ENCODE assay signal across 1 cellular context in genomic region chr12:53389702-53390101, GRCh38.
TF ChIP-seq lines count a peak whose summit lies in the region.

No MANE protein-coding gene starts in this region.

TF ChIP-seq in WTC11, 78 proteins besides CTCF, POLR2A, EP300 and RAD21:
- TF ChIP-seq ESRRA (CRISPR knock-in tag; IDR thresholded peaks at IDR 0.05; ENCODE audit: borderline replicate concordance): no peak
- TF ChIP-seq ERG (CRISPR knock-in tag; IDR thresholded peaks at IDR 0.05): no peak
- TF ChIP-seq ZNF532 (CRISPR knock-in tag; IDR thresholded peaks at IDR 0.05; ENCODE audit: borderline replicate concordance): no peak
- no peak for TF ChIP-seq E2F1 (CRISPR knock-in tag; IDR thresholded peaks at IDR 0.05)
- no peak for TF ChIP-seq CREB1 (CRISPR knock-in tag; IDR thresholded peaks at IDR 0.05)
- no peak for TF ChIP-seq ZNF425 (CRISPR knock-in tag; conservative IDR thresholded peaks at IDR 0.05)
- no peak for TF ChIP-seq ZNF263 (CRISPR knock-in tag; IDR thresholded peaks at IDR 0.05; ENCODE audit: low read depth)
- no peak for TF ChIP-seq ZBTB43 (CRISPR knock-in tag; IDR thresholded peaks at IDR 0.05)
- no peak for TF ChIP-seq ATF3 (CRISPR knock-in tag; conservative IDR thresholded peaks at IDR 0.05)
